29 cellular contexts compared by ENCODE assay signal in the genomic region with DNA sequence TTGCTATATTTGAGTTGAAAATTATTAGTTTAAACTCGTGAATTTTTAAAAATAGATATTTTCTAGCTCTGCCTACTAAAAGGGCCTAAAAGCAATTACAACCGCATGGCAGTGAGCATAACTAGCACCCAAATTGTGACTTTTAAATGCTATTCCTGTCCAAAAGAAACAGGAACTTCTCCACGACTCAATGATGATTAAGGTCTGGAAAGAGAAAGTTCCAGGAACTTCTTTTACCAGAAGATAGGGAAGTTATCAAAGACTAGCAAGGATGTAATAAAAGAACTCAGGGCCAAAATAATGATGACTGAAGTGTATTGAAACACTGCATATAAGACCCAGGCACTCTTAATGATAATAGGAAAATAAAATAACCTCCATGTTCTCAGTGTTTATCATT.
"Had no signal": no experiment of that assay in that cellular context is flagged by ENCODE, and none has a peak within 500 bp of the region (broad histone marks: within the 10 kb centered on the region; RNA-seq: fewer than 3 reads in every experiment).

No MANE protein-coding gene starts in this region.

- H3K4me1 ChIP-seq: lower lobe of right lung, pancreas, prostate gland, right lobe of liver, uterus had no signal

- H3K27me3 ChIP-seq: pancreas, right lobe of liver, tibial nerve, uterus had no signal

- H3K4me3 Mint-ChIP-seq: immature natural killer cell; naive thymus-derived CD8-positive, alpha-beta T cell; nephron; neural crest cell; stimulated activated memory B cell treated with anti-CD40 and anti-IgM and Interleukin-4, amounts not matched to agents 10 μg/mL and 1 μg/mL and 100 μg/mL, for 72 hours; stimulated activated naive CD8-positive, alpha-beta T cell treated with anti-CD3 and anti-CD28 coated beads, Interleukin-15, amount 100 ng/mL, for 72 hours; type B pancreatic cell had no signal

- DNase-seq: hypothalamus; immature natural killer cell; kidney; lower lobe of right lung; mammary epithelial cell; mesenchymal stem cell; naive thymus-derived CD8-positive, alpha-beta T cell; nucleus accumbens; pancreas; posterior cingulate gyrus; retina; right lobe of liver; stimulated activated CD4-positive, alpha-beta T cell treated with anti-CD3 and anti-CD28 coated beads, Interleukin-1b, Interleukin-23, amount 100 ng/mL, for 48 hours; stimulated activated CD4-positive, alpha-beta T cell treated with anti-CD3 and anti-CD28 coated beads, Interleukin-2, amount 100 ng/mL, for 48 hours; stimulated activated CD4-positive, alpha-beta T cell treated with anti-CD3 and anti-CD28 coated beads, Interleukin-4, amount 100 ng/mL, for 4 hours; stimulated activated CD8-positive, alpha-beta memory T cell treated with anti-CD3 and anti-CD28 coated beads, Interleukin-4, amount 100 ng/mL, for 48 hours; stimulated activated naive CD4-positive, alpha-beta T cell treated with Interleukin-2 at 50 U/mL for 16 hours; stimulated activated naive CD8-positive, alpha-beta T cell treated with anti-CD3 and anti-CD28 coated beads, Interleukin-15, amount 100 ng/mL, for 72 hours; substantia nigra; uterus had no signal

- H3K27ac Mint-ChIP-seq: immature natural killer cell; naive thymus-derived CD8-positive, alpha-beta T cell; nephron; stimulated activated memory B cell treated with anti-CD40 and anti-IgM and Interleukin-4, amounts not matched to agents 10 μg/mL and 1 μg/mL and 100 μg/mL, for 72 hours; stimulated activated naive CD8-positive, alpha-beta T cell treated with anti-CD3 and anti-CD28 coated beads, Interleukin-15, amount 100 ng/mL, for 72 hours; type B pancreatic cell had no signal

- H3K36me3 ChIP-seq: lower lobe of right lung, pancreas, prostate gland, right lobe of liver, tibial nerve, uterus had no signal

- FAIRE-seq: islet of Langerhans, kidney, pancreas had no signal

- H3K4me1 Mint-ChIP-seq: immature natural killer cell; naive thymus-derived CD8-positive, alpha-beta T cell; nephron; neural crest cell; stimulated activated memory B cell treated with anti-CD40 and anti-IgM and Interleukin-4, amounts not matched to agents 10 μg/mL and 1 μg/mL and 100 μg/mL, for 72 hours; stimulated activated naive CD8-positive, alpha-beta T cell treated with anti-CD3 and anti-CD28 coated beads, Interleukin-15, amount 100 ng/mL, for 72 hours had no signal

- H3K4me2 ChIP-seq: smooth muscle cell had no signal

- H3K27ac ChIP-seq: lower lobe of right lung, pancreas, prostate gland, right lobe of liver, tibial nerve, uterus had no signal

- H3K4me3 ChIP-seq: lower lobe of right lung, pancreas, prostate gland, right lobe of liver, smooth muscle cell, tibial nerve, uterus had no signal

- H3K9me3 Mint-ChIP-seq: nephron; neural crest cell; stimulated activated memory B cell treated with anti-CD40 and anti-IgM and Interleukin-4, amounts not matched to agents 10 μg/mL and 1 μg/mL and 100 μg/mL, for 72 hours; stimulated activated naive CD8-positive, alpha-beta T cell treated with anti-CD3 and anti-CD28 coated beads, Interleukin-15, amount 100 ng/mL, for 72 hours; type B pancreatic cell had no signal

- ATAC-seq: left lobe of liver; lower lobe of right lung; naive thymus-derived CD8-positive, alpha-beta T cell; pancreas; stimulated activated memory B cell treated with anti-CD40 and anti-IgM and Interleukin-4, amounts not matched to agents 10 μg/mL and 1 μg/mL and 100 μg/mL, for 72 hours; stimulated activated naive CD8-positive, alpha-beta T cell treated with anti-CD3 and anti-CD28 coated beads, Interleukin-15, amount 100 ng/mL, for 72 hours had no signal

- H3K27me3 Mint-ChIP-seq: stimulated activated naive CD8-positive, alpha-beta T cell treated with anti-CD3 and anti-CD28 coated beads, Interleukin-15, amount 100 ng/mL, for 72 hours; type B pancreatic cell had no signal

- H3K36me3 Mint-ChIP-seq: immature natural killer cell; naive thymus-derived CD8-positive, alpha-beta T cell; stimulated activated memory B cell treated with anti-CD40 and anti-IgM and Interleukin-4, amounts not matched to agents 10 μg/mL and 1 μg/mL and 100 μg/mL, for 72 hours; type B pancreatic cell had no signal

- H3K9me3 ChIP-seq: lower lobe of right lung, pancreas, prostate gland, right lobe of liver, tibial nerve, uterus had no signal
